In the genomic region with DNA sequence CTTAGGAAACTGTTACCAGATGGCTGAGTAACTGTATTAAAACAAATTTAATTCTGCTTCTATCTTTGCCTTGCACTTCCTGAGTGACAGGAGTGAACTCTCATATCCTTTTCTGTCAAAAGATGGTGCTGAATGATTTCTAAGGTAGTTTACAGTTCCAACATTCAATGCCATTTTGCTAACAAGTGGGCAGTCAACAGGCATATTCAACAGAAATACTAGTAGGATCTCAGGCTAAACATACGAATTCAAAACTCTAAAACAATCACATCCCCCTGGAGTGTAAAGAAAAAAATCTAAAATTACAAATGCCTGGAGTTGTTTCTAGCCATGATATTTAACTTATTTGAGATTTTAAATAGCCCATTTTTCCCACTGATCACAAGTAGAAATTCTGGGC, we compare ENCODE assay signal across 14 cellular contexts. TPM values are rescaled to one million over a fixed set of nuclear protein-coding genes. Genes with fewer than 3 reads are reported as not detected.
DNase-seq lines count a peak whose midpoint lies in the region; ATAC-seq, FAIRE-seq and TF ChIP-seq lines count a peak whose summit lies in the region.
"Had no signal": no experiment of that assay in that cellular context is flagged by ENCODE, and none has a peak within 500 bp of the region (broad histone marks: within the 10 kb centered on the region; RNA-seq: fewer than 3 reads in every experiment).

No MANE protein-coding gene starts in this region.

- H3K9me3 ChIP-seq in HepG2 (ENCODE audit: low read length) (no peaks in the 10 kb centered on the region), right lobe of liver (no peaks in the 10 kb centered on the region), hepatocyte (ENCODE audit: low read depth) (no peaks in the 10 kb centered on the region)
- H3K9me3 ChIP-seq: prostate gland, thoracic aorta had no signal

- H3K4me1 ChIP-seq in HepG2 (ENCODE audit: insufficient read depth, low read length) (peaks cover 14% of the 10 kb centered on the region), right lobe of liver (no peaks in the 10 kb centered on the region), hepatocyte (ENCODE audit: insufficient read depth) (no peaks in the 10 kb centered on the region)
- H3K4me1 ChIP-seq: prostate gland had no signal

- no peak overlapping the region for H3K9ac ChIP-seq in HepG2 (ENCODE audit: insufficient read depth, low read depth, low read length)

- H3K27ac ChIP-seq in HepG2 (ENCODE audit: extremely low read length, insufficient read depth, low read length), result no peak overlapping the region
- H3K27ac ChIP-seq in right lobe of liver, result no peak overlapping the region
- peak overlapping the region; percentile 20 for H3K27ac ChIP-seq in hepatocyte
- H3K27ac ChIP-seq: thoracic aorta had no signal

- no peak for TF ChIP-seq RAD21 in HepG2 (CRISPR knock-in tag; IDR thresholded peaks at IDR 0.05)

- H3K36me3 ChIP-seq in HepG2 (replicated peaks in 1 of 2; ENCODE audit: control insufficient read depth in 1 of 2, insufficient read depth in 2 of 2, low read length in 2 of 2), result no peaks in the 10 kb centered on the region
- H3K36me3 ChIP-seq in right lobe of liver, result peaks cover 0 to 26% (median 3%) of the 10 kb centered on the region in 4 donors
- H3K36me3 ChIP-seq in hepatocyte (replicated peaks; ENCODE audit: insufficient read depth, low read depth), result no peaks in the 10 kb centered on the region
- H3K36me3 ChIP-seq: prostate gland, thoracic aorta had no signal

- no peak for TF ChIP-seq CTCF in HepG2 (CRISPR knock-in tag; IDR thresholded peaks at IDR 0.05)
- TF ChIP-seq CTCF in right lobe of liver (IDR thresholded peaks at IDR 0.05), result no peak
- no peak for TF ChIP-seq CTCF in activated B cell treated with CpG ODN at 0.5 μM for 24 hours (IDR thresholded peaks at IDR 0.05)
- no peak for TF ChIP-seq CTCF in hepatocyte (IDR thresholded peaks at IDR 0.05; ENCODE audit: poor library complexity)

- no peak for TF ChIP-seq POLR2A in HepG2 (IDR thresholded peaks at IDR 0.05; ENCODE audit: insufficient read depth in 1 of 2, low read depth in 2 of 2, low read length in 2 of 2)
- no peak for TF ChIP-seq POLR2A in right lobe of liver (IDR thresholded peaks at IDR 0.05)

- in situ Hi-C loops in HepG2 (cut with HindIII; ENCODE audit: extremely low pct_ligation_motif_present, low pct_unique_long_range_greater_than_20kb), result no loop called here
- in situ Hi-C loops in KBM-7 (cut with MboI; ENCODE audit: low pct_unique_long_range_greater_than_20kb, low sequenced_read_pairs), result no loop called here

- H3K4me3 ChIP-seq in HepG2 (replicated peaks in 1 of 3; ENCODE audit: insufficient read depth in 1 of 3, low read depth in 2 of 3, low read length in 3 of 3) (no peak overlapping the region), right lobe of liver (no peak overlapping the region), hepatocyte (no peak overlapping the region)
- H3K4me3 ChIP-seq: prostate gland had no signal

- no peaks in the 10 kb centered on the region for H3K9me2 ChIP-seq in hepatocyte (replicated peaks; ENCODE audit: insufficient read depth)

- H4K20me1 ChIP-seq in HepG2 (ENCODE audit: insufficient read depth, low read length) (no peaks in the 10 kb centered on the region), hepatocyte (ENCODE audit: insufficient read depth, poor library complexity, severe bottlenecking) (no peaks in the 10 kb centered on the region)

- POLR2A ChIA-PET in HepG2 (lab: Yijun Ruan, JAX), result no interaction called here
- POLR2A ChIA-PET in activated B cell treated with CpG ODN at 0.5 μM for 24 hours (lab: Charles Lee), result interaction anchor here (1.6 to 12.3 kb wide), 3 partner anchors 11 to 111 kb away, joined by 3 to 904 read pairs (median 3); a partner anchor contains a TSS

- 50% methylated on average over 1 of the region's 1 CpG for WGBS in HepG2 (ENCODE audit: low lambda C conversion rate)
- 85% methylated on average over 1 of the region's 1 CpG for WGBS in right lobe of liver (ENCODE audit: insufficient coverage, low coverage, low lambda C conversion rate, missing lambda C conversion rate)
- 81% methylated on average over 1 of the region's 1 CpG for WGBS in hepatocyte (ENCODE audit: low lambda C conversion rate, missing lambda C conversion rate)

- H3K4me2 ChIP-seq in HepG2 (ENCODE audit: low read depth, low read length) (peak overlapping the region; percentile 51; the same call in 1 of the 2 replicates), hepatocyte (no peak overlapping the region)

- TF ChIP-seq EP300 in HepG2 (IDR thresholded peaks at IDR 0.05; ENCODE audit: low read depth in 2 of 2, low read length in 2 of 2) (no peak), HepG2 (CRISPR knock-in tag; IDR thresholded peaks at IDR 0.05; ENCODE audit: borderline replicate concordance) (no peak)

- H3K27me3 Mint-ChIP-seq in activated B cell treated with CpG ODN at 0.5 μM for 24 hours, result no peaks in the 10 kb centered on the region

- H3K79me2 ChIP-seq in HepG2 (ENCODE audit: insufficient read depth, low read length) (no peaks in the 10 kb centered on the region), hepatocyte (no peaks in the 10 kb centered on the region)

- H3K27ac Mint-ChIP-seq in activated B cell treated with CpG ODN at 0.5 μM for 24 hours, result peak overlapping the region; percentile 33

- peaks cover 66% of the 10 kb centered on the region for H3K36me3 Mint-ChIP-seq in activated B cell treated with CpG ODN at 0.5 μM for 24 hours (ENCODE audit: low read depth)

- intact Hi-C loops in HepG2 (cut with micrococcal nuclease; ENCODE audit: unreplicated experiment), result no loop called here
- intact Hi-C loops in right lobe of liver (cut with DNase I), result no loop called here
- intact Hi-C loops in activated B cell treated with CpG ODN at 0.5 μM for 24 hours (cut with micrococcal nuclease), result loop anchor here (10.0 kb wide), 1 partner anchor 616 kb away; no protein-coding TSS in a partner anchor

- no peak overlapping the region for H3K4me3 Mint-ChIP-seq in activated B cell treated with CpG ODN at 0.5 μM for 24 hours

- peaks cover 0 to 6% of the 10 kb centered on the region in 2 experiments; a peak in 3 of 5 replicates for H3K27me3 ChIP-seq in HepG2 (ENCODE audit: control insufficient read depth in 1 of 2, insufficient read depth in 2 of 2, low read length in 2 of 2)
- H3K27me3 ChIP-seq in right lobe of liver, result no peaks in the 10 kb centered on the region
- H3K27me3 ChIP-seq in hepatocyte, result peaks cover 24% of the 10 kb centered on the region

- ATAC-seq in HepG2, result no peak
- no peak for ATAC-seq in right lobe of liver
- ATAC-seq in activated B cell treated with CpG ODN at 0.5 μM for 24 hours (ENCODE audit: low read depth), result no peak
- no peak for ATAC-seq in HG03442 (IDR thresholded peaks at IDR 0.05; ENCODE audit: unreplicated experiment)

- DNase-seq in HepG2 (ENCODE audit: low spot score), result no peak
- DNase-seq in right lobe of liver, result no peak
- no peak for DNase-seq in activated B cell treated with CpG ODN at 0.5 μM for 24 hours
- no peak for DNase-seq in hepatocyte (ENCODE audit: low spot score)
- DNase-seq in KBM-7, result no peak
- no peak for DNase-seq in AG08396 (ENCODE audit: low spot score)
- no peak for DNase-seq in NK-92 treated with Interleukin-12 subunit alpha and Interleukin-12 subunit beta, amount 100 ng/mL, for 24 hours (lab: John Stamatoyannopoulos, UW)
- DNase-seq: activated gamma-delta T cell treated with Interleukin-2 at 50 U/mL for 16 hours, NCI-H1105 had no signal

- no TSS peak for BruUV-seq in HepG2 (replicated peaks; lab: Mats Ljungman, UMichigan)

- peaks cover 57% of the 10 kb centered on the region for H3K4me1 Mint-ChIP-seq in activated B cell treated with CpG ODN at 0.5 μM for 24 hours

- no peak for FAIRE-seq in HepG2 (lab: Jason Lieb, UNC)
- FAIRE-seq: endothelial cell of umbilical vein had no signal

- no peaks in the 10 kb centered on the region for H3K9me3 Mint-ChIP-seq in activated B cell treated with CpG ODN at 0.5 μM for 24 hours

- CTCF ChIA-PET in HepG2 (lab: Yijun Ruan, JAX; ENCODE audit: low intra/inter-chr PET ratio, low total read pairs) (interaction anchor here (1.1 kb wide), 1 partner anchor 16 kb away, joined by 3 read pairs; no protein-coding TSS in a partner anchor), activated B cell treated with CpG ODN at 0.5 μM for 24 hours (lab: Charles Lee) (no interaction called here)

- H2AFZ ChIP-seq in HepG2 (ENCODE audit: low read length) (no peak overlapping the region), hepatocyte (no peak overlapping the region)

RNA-seq across cellular contexts. Expression of a gene that starts 6.7 kb away (rescaled TPM):
- total RNA-seq in HepG2 (2016; rRNA removed; fragmentation: Illumina TruSeq; extraction: Trizol) (16.0 and 21.4 TPM in 2 replicates), right lobe of liver (10 to 100 TPM in 5 of 6 experiments, 1 to 10 TPM in 1; 7.1 to 33.2 (median 18.0) TPM), activated B cell treated with CpG ODN at 0.5 μM for 24 hours (198 and 223 TPM in 2 replicates), hepatocyte (1.3 TPM in 1 of 2 replicates, not detected in the other)
- total RNA-seq in HepG2 (2016; cell fraction: cytosol; rRNA removed; fragmentation: Illumina TruSeq; extraction: Trizol; ENCODE audit: low read depth), result 3.2 and 3.3 TPM in 2 replicates
- total RNA-seq in HepG2 (2016; cell fraction: insoluble cytoplasmic fraction; rRNA removed; fragmentation: Illumina TruSeq; extraction: Trizol), result 17.4 and 26.1 TPM in 2 replicates
- 4.3 and 5.5 TPM in 2 replicates for total RNA-seq in HepG2 (2016; cell fraction: membrane; rRNA removed; fragmentation: Illumina TruSeq; extraction: Trizol)
- 5.0 and 6.6 TPM in 2 replicates for total RNA-seq in HepG2 (2016; cell fraction: nucleus; rRNA removed; fragmentation: Illumina TruSeq; extraction: Trizol)
- polyA plus RNA-seq in HepG2 (2011; rRNA removed) (15.6 and 17.3 TPM in 2 replicates), hepatocyte (3.1 and 3.3 TPM in 2 replicates)
- 19.5 and 21.0 TPM in 2 replicates for polyA plus RNA-seq in HepG2 (2011; cell fraction: cytosol; rRNA removed)
- 4.4 and 5.1 TPM in 2 replicates for polyA plus RNA-seq in HepG2 (2011; cell fraction: nucleus; rRNA removed)
- polyA plus RNA-seq in HepG2 (2012), result 3.4 and 5.3 TPM in 2 replicates
- polyA plus RNA-seq in HepG2 (2016; cell fraction: cytosol; fragmentation: Illumina TruSeq; extraction: Trizol; ENCODE audit: low read depth), result 4.7 and 6.1 TPM in 2 replicates
- polyA plus RNA-seq in HepG2 (2016; cell fraction: insoluble cytoplasmic fraction; fragmentation: Illumina TruSeq; extraction: Trizol; ENCODE audit: low read depth), result 24.7 and 26.1 TPM in 2 replicates
- 4.7 and 6.1 TPM in 2 replicates for polyA plus RNA-seq in HepG2 (2016; cell fraction: membrane; fragmentation: Illumina TruSeq; extraction: Trizol; ENCODE audit: low read depth)
- 10.3 and 12.6 TPM in 2 replicates for polyA plus RNA-seq in HepG2 (2016; cell fraction: nucleus; fragmentation: Illumina TruSeq; extraction: Trizol; ENCODE audit: insufficient read depth, low read depth)
- 7.4 and 20.2 TPM in 2 replicates for polyA minus RNA-seq in HepG2 (2011; rRNA and poly(A)+ RNA removed; ENCODE audit: low replicate concordance)
- polyA minus RNA-seq in HepG2 (2011; cell fraction: cytosol; rRNA and poly(A)+ RNA removed), result 3.7 and 5.3 TPM in 2 replicates
- 2.3 and 4.8 TPM in 2 replicates for polyA minus RNA-seq in HepG2 (2011; cell fraction: nucleus; rRNA and poly(A)+ RNA removed)

RNA-seq across cellular contexts. Expression of a gene that starts 7.2 kb away (rescaled TPM):
- 23.0 and 52.2 TPM in 2 replicates for total RNA-seq in HepG2 (2016; rRNA removed; fragmentation: Illumina TruSeq; extraction: Trizol)
- 9.3 and 11.5 TPM in 2 replicates for total RNA-seq in HepG2 (2016; cell fraction: cytosol; rRNA removed; fragmentation: Illumina TruSeq; extraction: Trizol; ENCODE audit: low read depth)
- 22.7 and 50.5 TPM in 2 replicates for total RNA-seq in HepG2 (2016; cell fraction: insoluble cytoplasmic fraction; rRNA removed; fragmentation: Illumina TruSeq; extraction: Trizol)
- total RNA-seq in HepG2 (2016; cell fraction: membrane; rRNA removed; fragmentation: Illumina TruSeq; extraction: Trizol), result 19.4 and 21.5 TPM in 2 replicates
- total RNA-seq in HepG2 (2016; cell fraction: nucleus; rRNA removed; fragmentation: Illumina TruSeq; extraction: Trizol), result 42.8 and 46.0 TPM in 2 replicates
- 31.2 and 34.5 TPM in 2 replicates for polyA plus RNA-seq in HepG2 (2011; rRNA removed)
- polyA plus RNA-seq in HepG2 (2011; cell fraction: cytosol; rRNA removed), result 27.9 and 29.3 TPM in 2 replicates
- polyA plus RNA-seq in HepG2 (2011; cell fraction: nucleus; rRNA removed), result 33.1 and 33.7 TPM in 2 replicates
- polyA plus RNA-seq in HepG2 (2012), result 13.9 and 21.5 TPM in 2 replicates
- 7.3 TPM in 2 replicates for polyA plus RNA-seq in HepG2 (2016; cell fraction: cytosol; fragmentation: Illumina TruSeq; extraction: Trizol; ENCODE audit: low read depth)
- polyA plus RNA-seq in HepG2 (2016; cell fraction: insoluble cytoplasmic fraction; fragmentation: Illumina TruSeq; extraction: Trizol; ENCODE audit: low read depth), result 17.6 and 20.8 TPM in 2 replicates
- 11.8 and 14.3 TPM in 2 replicates for polyA plus RNA-seq in HepG2 (2016; cell fraction: membrane; fragmentation: Illumina TruSeq; extraction: Trizol; ENCODE audit: low read depth)
- 60.4 and 64.9 TPM in 2 replicates for polyA plus RNA-seq in HepG2 (2016; cell fraction: nucleus; fragmentation: Illumina TruSeq; extraction: Trizol; ENCODE audit: insufficient read depth, low read depth)
- 46.0 and 105 TPM in 2 replicates for polyA minus RNA-seq in HepG2 (2011; rRNA and poly(A)+ RNA removed; ENCODE audit: low replicate concordance)
- 18.2 and 19.3 TPM in 2 replicates for polyA minus RNA-seq in HepG2 (2011; cell fraction: cytosol; rRNA and poly(A)+ RNA removed)
- 7.5 and 13.4 TPM in 2 replicates for polyA minus RNA-seq in HepG2 (2011; cell fraction: nucleus; rRNA and poly(A)+ RNA removed)
- total RNA-seq in right lobe of liver, result 10 to 100 TPM in 5 of 6 experiments, 1 to 10 TPM in 1; 7.7 to 24.9 (median 17.8) TPM
- total RNA-seq in activated B cell treated with CpG ODN at 0.5 μM for 24 hours, result 148 and 151 TPM in 2 replicates
- 13.7 and 15.2 TPM in 2 replicates for total RNA-seq in hepatocyte
- 11.0 and 14.1 TPM in 2 replicates for polyA plus RNA-seq in hepatocyte

RNA-seq across cellular contexts. Expression of a gene that starts 16.8 kb away (rescaled TPM):
- 64.7 and 74.9 TPM in 2 replicates for total RNA-seq in HepG2 (2016; rRNA removed; fragmentation: Illumina TruSeq; extraction: Trizol)
- total RNA-seq in HepG2 (2016; cell fraction: cytosol; rRNA removed; fragmentation: Illumina TruSeq; extraction: Trizol; ENCODE audit: low read depth), result 17.3 and 18.5 TPM in 2 replicates
- total RNA-seq in HepG2 (2016; cell fraction: insoluble cytoplasmic fraction; rRNA removed; fragmentation: Illumina TruSeq; extraction: Trizol), result 69.4 and 76.9 TPM in 2 replicates
- total RNA-seq in HepG2 (2016; cell fraction: membrane; rRNA removed; fragmentation: Illumina TruSeq; extraction: Trizol), result 30.5 and 33.2 TPM in 2 replicates
- 24.1 and 26.9 TPM in 2 replicates for total RNA-seq in HepG2 (2016; cell fraction: nucleus; rRNA removed; fragmentation: Illumina TruSeq; extraction: Trizol)
- polyA plus RNA-seq in HepG2 (2011; rRNA removed), result 30.7 and 41.2 TPM in 2 replicates
- 43.0 and 50.9 TPM in 2 replicates for polyA plus RNA-seq in HepG2 (2011; cell fraction: cytosol; rRNA removed)
- polyA plus RNA-seq in HepG2 (2011; cell fraction: nucleus; rRNA removed), result 24.6 and 37.8 TPM in 2 replicates
- polyA plus RNA-seq in HepG2 (2012), result 24.6 and 32.8 TPM in 2 replicates
- 16.9 and 17.5 TPM in 2 replicates for polyA plus RNA-seq in HepG2 (2016; cell fraction: cytosol; fragmentation: Illumina TruSeq; extraction: Trizol; ENCODE audit: low read depth)
- polyA plus RNA-seq in HepG2 (2016; cell fraction: insoluble cytoplasmic fraction; fragmentation: Illumina TruSeq; extraction: Trizol; ENCODE audit: low read depth), result 67.6 and 73.1 TPM in 2 replicates
- polyA plus RNA-seq in HepG2 (2016; cell fraction: membrane; fragmentation: Illumina TruSeq; extraction: Trizol; ENCODE audit: low read depth), result 25.0 and 28.1 TPM in 2 replicates
- 41.0 and 43.4 TPM in 2 replicates for polyA plus RNA-seq in HepG2 (2016; cell fraction: nucleus; fragmentation: Illumina TruSeq; extraction: Trizol; ENCODE audit: insufficient read depth, low read depth)
- polyA minus RNA-seq in HepG2 (2011; rRNA and poly(A)+ RNA removed; ENCODE audit: low replicate concordance), result 17.3 and 80.7 TPM in 2 replicates
- polyA minus RNA-seq in HepG2 (2011; cell fraction: cytosol; rRNA and poly(A)+ RNA removed), result 6.2 and 7.1 TPM in 2 replicates
- 3.9 and 6.7 TPM in 2 replicates for polyA minus RNA-seq in HepG2 (2011; cell fraction: nucleus; rRNA and poly(A)+ RNA removed)
- 10 to 100 TPM; 34.7 to 66.3 (median 40.5) TPM for total RNA-seq in right lobe of liver
- total RNA-seq in activated B cell treated with CpG ODN at 0.5 μM for 24 hours, result 182 and 194 TPM in 2 replicates
- total RNA-seq in hepatocyte, result 19.1 and 25.7 TPM in 2 replicates
- polyA plus RNA-seq in hepatocyte, result 18.6 and 36.7 TPM in 2 replicates

RNA-seq across cellular contexts. Expression of a gene that starts 22.1 kb away (rescaled TPM):
- total RNA-seq in HepG2 (2016; rRNA removed; fragmentation: Illumina TruSeq; extraction: Trizol), result 9.8 and 17.6 TPM in 2 replicates
- total RNA-seq in HepG2 (2016; cell fraction: cytosol; rRNA removed; fragmentation: Illumina TruSeq; extraction: Trizol; ENCODE audit: low read depth), result 1.2 and 1.7 TPM in 2 replicates
- total RNA-seq in HepG2 (2016; cell fraction: insoluble cytoplasmic fraction; rRNA removed; fragmentation: Illumina TruSeq; extraction: Trizol), result 9.2 and 20.2 TPM in 2 replicates
- 4.0 and 4.1 TPM in 2 replicates for total RNA-seq in HepG2 (2016; cell fraction: membrane; rRNA removed; fragmentation: Illumina TruSeq; extraction: Trizol)
- 21.3 and 26.0 TPM in 2 replicates for total RNA-seq in HepG2 (2016; cell fraction: nucleus; rRNA removed; fragmentation: Illumina TruSeq; extraction: Trizol)
- 10.3 and 16.2 TPM in 2 replicates for polyA plus RNA-seq in HepG2 (2011; rRNA removed)
- 7.9 and 11.8 TPM in 2 replicates for polyA plus RNA-seq in HepG2 (2011; cell fraction: cytosol; rRNA removed)
- 17.4 and 34.9 TPM in 2 replicates for polyA plus RNA-seq in HepG2 (2011; cell fraction: nucleus; rRNA removed)
- 11.3 and 15.1 TPM in 2 replicates for polyA plus RNA-seq in HepG2 (2012)
- 0.72 and 1.6 TPM in 2 replicates for polyA plus RNA-seq in HepG2 (2016; cell fraction: cytosol; fragmentation: Illumina TruSeq; extraction: Trizol; ENCODE audit: low read depth)
- 11.8 and 12.8 TPM in 2 replicates for polyA plus RNA-seq in HepG2 (2016; cell fraction: insoluble cytoplasmic fraction; fragmentation: Illumina TruSeq; extraction: Trizol; ENCODE audit: low read depth)
- polyA plus RNA-seq in HepG2 (2016; cell fraction: membrane; fragmentation: Illumina TruSeq; extraction: Trizol; ENCODE audit: low read depth), result 2.6 and 3.1 TPM in 2 replicates
- polyA plus RNA-seq in HepG2 (2016; cell fraction: nucleus; fragmentation: Illumina TruSeq; extraction: Trizol; ENCODE audit: insufficient read depth, low read depth), result 54.1 and 59.6 TPM in 2 replicates
- polyA minus RNA-seq in HepG2 (2011; rRNA and poly(A)+ RNA removed; ENCODE audit: low replicate concordance), result 39.2 and 126 TPM in 2 replicates
- 9.4 and 12.6 TPM in 2 replicates for polyA minus RNA-seq in HepG2 (2011; cell fraction: cytosol; rRNA and poly(A)+ RNA removed)
- 21.8 and 31.5 TPM in 2 replicates for polyA minus RNA-seq in HepG2 (2011; cell fraction: nucleus; rRNA and poly(A)+ RNA removed)
- total RNA-seq in right lobe of liver, result 10 to 100 TPM in 4 of 6 experiments, 1 to 10 TPM in 2; 8.8 to 20.2 (median 15.9) TPM
- total RNA-seq in activated B cell treated with CpG ODN at 0.5 μM for 24 hours, result 141 and 172 TPM in 2 replicates
- 5.9 and 11.7 TPM in 2 replicates for total RNA-seq in hepatocyte
- polyA plus RNA-seq in hepatocyte, result 1.2 and 1.7 TPM in 2 replicates

RNA-seq across cellular contexts. Expression of a gene that starts 43.9 kb away (rescaled TPM):
- total RNA-seq in HepG2 (2016; rRNA removed; fragmentation: Illumina TruSeq; extraction: Trizol) (not detected in 2 replicates), right lobe of liver (under 1 TPM in 2 of 6 experiments, not detected in 4; 0.16 to 0.20 TPM), activated B cell treated with CpG ODN at 0.5 μM for 24 hours (95.6 and 101 TPM in 2 replicates), hepatocyte (not detected in 2 replicates)
- total RNA-seq in HepG2 (2016; cell fraction: cytosol; rRNA removed; fragmentation: Illumina TruSeq; extraction: Trizol; ENCODE audit: low read depth), result not detected in 2 replicates
- total RNA-seq in HepG2 (2016; cell fraction: insoluble cytoplasmic fraction; rRNA removed; fragmentation: Illumina TruSeq; extraction: Trizol), result 0.09 TPM in 1 of 2 replicates, not detected in the other
- total RNA-seq in HepG2 (2016; cell fraction: membrane; rRNA removed; fragmentation: Illumina TruSeq; extraction: Trizol), result not detected in 2 replicates
- not detected in 2 replicates for total RNA-seq in HepG2 (2016; cell fraction: nucleus; rRNA removed; fragmentation: Illumina TruSeq; extraction: Trizol)
- polyA plus RNA-seq in HepG2 (2011; rRNA removed) (0.09 TPM in 1 of 2 replicates, not detected in the other), hepatocyte (0.94 TPM in 1 of 2 replicates, not detected in the other)
- polyA plus RNA-seq in HepG2 (2011; cell fraction: cytosol; rRNA removed), result not detected in 2 replicates
- 0.21 TPM in 2 replicates for polyA plus RNA-seq in HepG2 (2011; cell fraction: nucleus; rRNA removed)
- polyA plus RNA-seq in HepG2 (2012), result not detected in 2 replicates
- polyA plus RNA-seq in HepG2 (2016; cell fraction: cytosol; fragmentation: Illumina TruSeq; extraction: Trizol; ENCODE audit: low read depth), result not detected in 2 replicates
- polyA plus RNA-seq in HepG2 (2016; cell fraction: insoluble cytoplasmic fraction; fragmentation: Illumina TruSeq; extraction: Trizol; ENCODE audit: low read depth), result not detected in 2 replicates
- polyA plus RNA-seq in HepG2 (2016; cell fraction: membrane; fragmentation: Illumina TruSeq; extraction: Trizol; ENCODE audit: low read depth), result not detected in 2 replicates
- polyA plus RNA-seq in HepG2 (2016; cell fraction: nucleus; fragmentation: Illumina TruSeq; extraction: Trizol; ENCODE audit: insufficient read depth, low read depth), result 1.1 TPM in 1 of 2 replicates, not detected in the other
- 0.20 and 1.2 TPM in 2 replicates for polyA minus RNA-seq in HepG2 (2011; rRNA and poly(A)+ RNA removed; ENCODE audit: low replicate concordance)
- polyA minus RNA-seq in HepG2 (2011; cell fraction: cytosol; rRNA and poly(A)+ RNA removed), result not detected in 2 replicates
- polyA minus RNA-seq in HepG2 (2011; cell fraction: nucleus; rRNA and poly(A)+ RNA removed), result 0.52 TPM in 1 of 2 replicates, not detected in the other
- total RNA-seq: kidney epithelial cell had no signal
